1 cellular context compared by ENCODE assay signal in genomic region chr1:204128464-204128963, GRCh38.
TF ChIP-seq lines count a peak whose summit lies in the region.

No MANE protein-coding gene starts in this region.

TF ChIP-seq in HCT116, 20 proteins besides CTCF, POLR2A, EP300 and RAD21 (continued from another document):
- no peak for TF ChIP-seq ZNF274 (IDR thresholded peaks at IDR 0.05; ENCODE audit: low read depth, low read length)
- no peak for TF ChIP-seq ATF3 (IDR thresholded peaks at IDR 0.05)
- TF ChIP-seq ZFX (IDR thresholded peaks at IDR 0.05) = no peak
TF ChIP-seq in HCT116: peak in this region for 0.
